Comparison of ENCODE assay signal across 23 cellular contexts in the genomic region with DNA sequence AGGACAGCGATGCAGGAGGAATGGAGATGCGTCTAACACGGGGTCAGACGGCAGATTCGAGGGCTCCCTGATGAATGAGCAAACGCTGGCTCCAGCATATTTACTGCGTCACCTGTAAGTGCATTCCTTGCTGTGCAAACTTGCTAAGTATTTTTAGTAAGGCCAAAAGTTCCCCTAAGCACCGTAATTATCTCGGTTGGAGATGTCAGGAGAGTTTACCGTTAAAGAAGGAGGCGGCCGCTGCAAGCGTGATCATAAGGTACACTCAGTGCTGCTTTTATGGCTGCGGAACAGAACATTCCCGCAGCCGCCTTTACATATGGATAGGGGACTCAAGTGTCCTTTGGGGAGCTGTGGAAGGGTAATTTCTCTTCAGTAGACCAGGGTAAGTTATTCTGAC.
A peak's percentile ranks its signal among the peaks of the same experiment; 100 is the strongest.
DNase-seq lines count a peak whose midpoint lies in the region; ATAC-seq and TF ChIP-seq lines count a peak whose summit lies in the region.
"Had no signal": no experiment of that assay in that cellular context is flagged by ENCODE, and none has a peak within 500 bp of the region (broad histone marks: within the 10 kb centered on the region; RNA-seq: fewer than 3 reads in every experiment).

No MANE protein-coding gene starts in this region.

- peak overlapping the region; percentile 48 for H3K27ac ChIP-seq in neural cell (ENCODE audit: low read length)
- H3K27ac ChIP-seq: A549, BLaER1, GM23248, Peyer's patch, SJSA1 had no signal

- H3F3A ChIP-seq in neural cell (ENCODE audit: insufficient read depth, low read length, poor library complexity, severe bottlenecking) = no peaks in the 10 kb centered on the region

- H3K36me3 ChIP-seq in neural cell (ENCODE audit: insufficient read depth, low read length) = no peaks in the 10 kb centered on the region
- H3K36me3 ChIP-seq: BLaER1, Peyer's patch, SJSA1 had no signal

- H3K79me2 ChIP-seq in neural cell (replicated peaks; ENCODE audit: insufficient read depth, low read length) = no peaks in the 10 kb centered on the region

- no peak overlapping the region for H3K9ac ChIP-seq in neural cell (ENCODE audit: low read length)
- H3K9ac ChIP-seq: BLaER1, GM23248 had no signal

- no peaks in the 10 kb centered on the region for H4K20me1 ChIP-seq in neural cell (ENCODE audit: insufficient read depth)
- H4K20me1 ChIP-seq: BLaER1 had no signal

- DNase-seq in ELF-1 (ENCODE audit: low read depth, low spot score) (peak; percentile 15), NCI-H187 treated with DMSO at 0.1 percent for 48 hours (lab: John Stamatoyannopoulos, UW) (peak; percentile 70), NCI-H748 (lab: John Stamatoyannopoulos, UW; ENCODE audit: unreplicated experiment) (peak; percentile 75), hepatic stellate cell (ENCODE audit: low spot score) (no peak), cerebellar cortex (ENCODE audit: low spot score) (no peak)
- no peak for DNase-seq in activated CD4-positive, CD25-positive, alpha-beta regulatory T cell (lab: John Stamatoyannopoulos, UW)
- DNase-seq: Calu3; CD8-positive, alpha-beta T cell; DMS53; GM23248; HCEC 1CT; Karpas-422; NCI-H1048; NCI-H1694; NCI-H2171; NCI-H524; NK-92 treated with Interleukin-12 subunit alpha and Interleukin-12 subunit beta, amount 100 ng/mL, for 24 hours; Peyer's patch had no signal

- no peak overlapping the region for H3K4me3 ChIP-seq in neural cell (ENCODE audit: low read length)
- H3K4me3 ChIP-seq: A549, BLaER1, GM23248, Peyer's patch, SJSA1 had no signal

- no peak overlapping the region for H3K4me2 ChIP-seq in neural cell (ENCODE audit: low read length)
- H3K4me2 ChIP-seq: A549, BLaER1 had no signal

- TF ChIP-seq CTCF in neural cell (IDR thresholded peaks at IDR 0.05; ENCODE audit: poor library complexity, severe bottlenecking) = no peak

- ATAC-seq in GM18502 (IDR thresholded peaks at IDR 0.05; ENCODE audit: poor library complexity, unreplicated experiment) = no peak
- ATAC-seq: A549; CD8-positive, alpha-beta T cell had no signal

- no peaks in the 10 kb centered on the region for H3K9me2 ChIP-seq in neural cell (ENCODE audit: insufficient read depth, low read length)

- no peaks in the 10 kb centered on the region for H3K27me3 ChIP-seq in neural cell (ENCODE audit: insufficient read depth, low read depth, low read length)
- H3K27me3 ChIP-seq: BLaER1, Peyer's patch, SJSA1 had no signal

- H3K9me3 ChIP-seq in neural cell (ENCODE audit: low read length) = no peaks in the 10 kb centered on the region
- H3K9me3 ChIP-seq: Peyer's patch had no signal

- H2AFZ ChIP-seq in neural cell (ENCODE audit: low read depth, low read length) = no peak overlapping the region
- H2AFZ ChIP-seq: GM23248 had no signal

- peak; percentile 68 for TF ChIP-seq EP300 in neural cell (conservative IDR thresholded peaks at IDR 0.05; ENCODE audit: poor library complexity, severe bottlenecking)

- TF ChIP-seq RAD21 in neural cell (conservative IDR thresholded peaks at IDR 0.05) = no peak

TF ChIP-seq in neural cell, 6 proteins besides CTCF, POLR2A, EP300 and RAD21:
- no peak for TF ChIP-seq TAF1 (IDR thresholded peaks at IDR 0.05; ENCODE audit: low read depth)
- peak; percentile 25 for TF ChIP-seq SMC3 (conservative IDR thresholded peaks at IDR 0.05; ENCODE audit: poor library complexity)
- TF ChIP-seq EZH2 (IDR thresholded peaks at IDR 0.05; ENCODE audit: borderline replicate concordance, insufficient read depth, low read length, poor library complexity, severe bottlenecking) = no peak
- TF ChIP-seq, protein P1, sequence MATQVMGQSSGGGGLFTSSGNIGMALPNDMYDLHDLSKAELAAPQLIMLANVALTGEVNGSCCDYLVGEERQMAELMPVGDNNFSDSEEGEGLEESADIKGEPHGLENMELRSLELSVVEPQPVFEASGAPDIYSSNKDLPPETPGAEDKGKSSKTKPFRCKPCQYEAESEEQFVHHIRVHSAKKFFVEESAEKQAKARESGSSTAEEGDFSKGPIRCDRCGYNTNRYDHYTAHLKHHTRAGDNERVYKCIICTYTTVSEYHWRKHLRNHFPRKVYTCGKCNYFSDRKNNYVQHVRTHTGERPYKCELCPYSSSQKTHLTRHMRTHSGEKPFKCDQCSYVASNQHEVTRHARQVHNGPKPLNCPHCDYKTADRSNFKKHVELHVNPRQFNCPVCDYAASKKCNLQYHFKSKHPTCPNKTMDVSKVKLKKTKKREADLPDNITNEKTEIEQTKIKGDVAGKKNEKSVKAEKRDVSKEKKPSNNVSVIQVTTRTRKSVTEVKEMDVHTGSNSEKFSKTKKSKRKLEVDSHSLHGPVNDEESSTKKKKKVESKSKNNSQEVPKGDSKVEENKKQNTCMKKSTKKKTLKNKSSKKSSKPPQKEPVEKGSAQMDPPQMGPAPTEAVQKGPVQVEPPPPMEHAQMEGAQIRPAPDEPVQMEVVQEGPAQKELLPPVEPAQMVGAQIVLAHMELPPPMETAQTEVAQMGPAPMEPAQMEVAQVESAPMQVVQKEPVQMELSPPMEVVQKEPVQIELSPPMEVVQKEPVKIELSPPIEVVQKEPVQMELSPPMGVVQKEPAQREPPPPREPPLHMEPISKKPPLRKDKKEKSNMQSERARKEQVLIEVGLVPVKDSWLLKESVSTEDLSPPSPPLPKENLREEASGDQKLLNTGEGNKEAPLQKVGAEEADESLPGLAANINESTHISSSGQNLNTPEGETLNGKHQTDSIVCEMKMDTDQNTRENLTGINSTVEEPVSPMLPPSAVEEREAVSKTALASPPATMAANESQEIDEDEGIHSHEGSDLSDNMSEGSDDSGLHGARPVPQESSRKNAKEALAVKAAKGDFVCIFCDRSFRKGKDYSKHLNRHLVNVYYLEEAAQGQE (IDR thresholded peaks at IDR 0.05; ENCODE audit: borderline replicate concordance) = peak; percentile 52
- TF ChIP-seq POLR2AphosphoS5 (IDR thresholded peaks at IDR 0.05) = peak; percentile 75

Comparison
In these comparisons a context has a peak if more than half of its experiments do, and no peak if none do; other contexts are left out.
1. DNase-seq: peak in ELF-1 (single experiment), NCI-H187 treated with DMSO at 0.1 percent for 48 hours (single experiment) and NCI-H748 (single experiment); none in hepatic stellate cell (single experiment), activated CD4-positive, CD25-positive, alpha-beta regulatory T cell (0 of 4) and cerebellar cortex (single experiment).